In genomic region chr9:69153707-69154521, GRCh38 we compare ENCODE assay signal across 1 cellular context.
A peak's percentile ranks its signal among the peaks of the same experiment; 100 is the strongest.
TF ChIP-seq lines count a peak whose summit lies in the region.

No MANE protein-coding gene starts in this region.

TF ChIP-seq in HepG2, 621 proteins besides CTCF, POLR2A, EP300 and RAD21 (continued from another document and continues in another):
- TF ChIP-seq PBX2 (CRISPR knock-in tag; IDR thresholded peaks at IDR 0.05) (no peak), MYPOP (CRISPR knock-in tag; IDR thresholded peaks at IDR 0.05) (peak; percentile 24; the same call in 1 of the 2 replicates), ZNF891 (CRISPR knock-in tag; IDR thresholded peaks at IDR 0.05) (no peak), ZNF281 (CRISPR knock-in tag; IDR thresholded peaks at IDR 0.05; ENCODE audit: borderline replicate concordance) (peak; percentile 15; the same call in 1 of the 2 replicates), BCL6 (CRISPR knock-in tag; IDR thresholded peaks at IDR 0.05) (peak; percentile 65; the same call in 1 of the 2 replicates), MTF1 (CRISPR knock-in tag; IDR thresholded peaks at IDR 0.05) (no peak), ZMYM3 (CRISPR knock-in tag; IDR thresholded peaks at IDR 0.05) (peak; percentile 4; the same call in 1 of the 2 replicates), NKX3-1 (CRISPR knock-in tag; IDR thresholded peaks at IDR 0.05) (no peak), KMT2A (CRISPR knock-in tag; IDR thresholded peaks at IDR 0.05) (no peak), ZNF17 (CRISPR knock-in tag; IDR thresholded peaks at IDR 0.05) (no peak), HOXA5 (CRISPR knock-in tag; IDR thresholded peaks at IDR 0.05) (no peak), ZNF501 (CRISPR knock-in tag; IDR thresholded peaks at IDR 0.05) (no peak), ZFP36L2 (CRISPR knock-in tag; IDR thresholded peaks at IDR 0.05) (no peak), ZNF576 (CRISPR knock-in tag; IDR thresholded peaks at IDR 0.05) (no peak), ZFAT (CRISPR knock-in tag; conservative IDR thresholded peaks at IDR 0.05) (no peak; the same call in 1 of the 2 replicates), MTA1 (CRISPR knock-in tag; IDR thresholded peaks at IDR 0.05; ENCODE audit: borderline replicate concordance) (no peak; the same call in 1 of the 2 replicates), XRCC5 (optimal IDR thresholded peaks at IDR 0.05; ENCODE audit: low read length) (no peak), MBNL3 (CRISPR knock-in tag; conservative IDR thresholded peaks at IDR 0.05) (no peak), ATF2 (CRISPR knock-in tag; IDR thresholded peaks at IDR 0.05) (0 out of 2 replicates have a peak, but pooled peaks have one; percentile 18), TARDBP (CRISPR knock-in tag; IDR thresholded peaks at IDR 0.05) (peak; percentile 61; the same call in 1 of the 2 replicates), IKZF4 (CRISPR knock-in tag; IDR thresholded peaks at IDR 0.05; ENCODE audit: borderline replicate concordance, low read depth, not compliant biosample characterization) (no peak), DMAP1 (CRISPR knock-in tag; IDR thresholded peaks at IDR 0.05) (peak; percentile 61; the same call in 1 of the 2 replicates), MLX (CRISPR knock-in tag; IDR thresholded peaks at IDR 0.05) (no peak), MEIS1 (CRISPR knock-in tag; IDR thresholded peaks at IDR 0.05; ENCODE audit: borderline replicate concordance) (no peak), SMARCC2 (IDR thresholded peaks at IDR 0.05) (no peak), RORA (CRISPR knock-in tag; IDR thresholded peaks at IDR 0.05) (no peak), FOSL2 (CRISPR knock-in tag; IDR thresholded peaks at IDR 0.05) (peak; percentile 50), ARID2 (CRISPR knock-in tag; IDR thresholded peaks at IDR 0.05; ENCODE audit: borderline replicate concordance) (no peak), ATRX (CRISPR knock-in tag; IDR thresholded peaks at IDR 0.05; ENCODE audit: borderline replicate concordance) (no peak), GPBP1L1 (CRISPR knock-in tag; IDR thresholded peaks at IDR 0.05) (no peak), TP53 (CRISPR knock-in tag; conservative IDR thresholded peaks at IDR 0.05) (no peak), ATF5 (CRISPR knock-in tag; IDR thresholded peaks at IDR 0.05; ENCODE audit: low read depth) (0 out of 2 replicates have a peak, but pooled peaks have one; percentile 49), ZMAT3 (CRISPR knock-in tag; conservative IDR thresholded peaks at IDR 0.05) (no peak), HCFC1 (IDR thresholded peaks at IDR 0.05; ENCODE audit: low read depth, low read length) (no peak), PPARG (CRISPR knock-in tag; conservative IDR thresholded peaks at IDR 0.05) (peak; percentile 68), ZNF503 (CRISPR knock-in tag; IDR thresholded peaks at IDR 0.05) (0 out of 2 replicates have a peak, but pooled peaks have one; percentile 29), NFATC3 (CRISPR knock-in tag; IDR thresholded peaks at IDR 0.05) (no peak), MTERF4 (CRISPR knock-in tag; IDR thresholded peaks at IDR 0.05) (no peak), ELF1 (CRISPR knock-in tag; IDR thresholded peaks at IDR 0.05) (no peak), ZNF562 (CRISPR knock-in tag; IDR thresholded peaks at IDR 0.05; ENCODE audit: borderline replicate concordance) (no peak), FOXO1 (CRISPR knock-in tag; IDR thresholded peaks at IDR 0.05) (peak; percentile 78), ZNF225 (CRISPR knock-in tag; IDR thresholded peaks at IDR 0.05) (no peak), ZNF691 (CRISPR knock-in tag; IDR thresholded peaks at IDR 0.05; ENCODE audit: borderline replicate concordance, low read depth) (no peak), ZNF350 (CRISPR knock-in tag; IDR thresholded peaks at IDR 0.05; ENCODE audit: borderline replicate concordance, low read depth) (no peak), PLRG1 (conservative IDR thresholded peaks at IDR 0.05) (no peak), HNRNPH1 (optimal IDR thresholded peaks at IDR 0.05; ENCODE audit: low read depth, low read length) (no peak), ZNF224 (CRISPR knock-in tag; IDR thresholded peaks at IDR 0.05) (0 out of 2 replicates have a peak, but pooled peaks have one; percentile 62), ZUFSP (CRISPR knock-in tag; IDR thresholded peaks at IDR 0.05; ENCODE audit: borderline replicate concordance) (no peak), KLF16 (CRISPR knock-in tag; IDR thresholded peaks at IDR 0.05) (no peak), ZBTB14 (CRISPR knock-in tag; IDR thresholded peaks at IDR 0.05) (no peak), ZNF432 (CRISPR knock-in tag; IDR thresholded peaks at IDR 0.05; ENCODE audit: borderline replicate concordance) (no peak), ZNF431 (CRISPR knock-in tag; IDR thresholded peaks at IDR 0.05; ENCODE audit: borderline replicate concordance, low read depth) (no peak), ETV5 (CRISPR knock-in tag; IDR thresholded peaks at IDR 0.05; ENCODE audit: borderline replicate concordance) (peak; percentile 84), ZNF326 (CRISPR knock-in tag; IDR thresholded peaks at IDR 0.05; ENCODE audit: borderline replicate concordance) (no peak), PRMT3 (CRISPR knock-in tag; IDR thresholded peaks at IDR 0.05; ENCODE audit: borderline replicate concordance, low read depth) (no peak)
